ENCODE assay signal across 1 cellular context in the genomic region with DNA sequence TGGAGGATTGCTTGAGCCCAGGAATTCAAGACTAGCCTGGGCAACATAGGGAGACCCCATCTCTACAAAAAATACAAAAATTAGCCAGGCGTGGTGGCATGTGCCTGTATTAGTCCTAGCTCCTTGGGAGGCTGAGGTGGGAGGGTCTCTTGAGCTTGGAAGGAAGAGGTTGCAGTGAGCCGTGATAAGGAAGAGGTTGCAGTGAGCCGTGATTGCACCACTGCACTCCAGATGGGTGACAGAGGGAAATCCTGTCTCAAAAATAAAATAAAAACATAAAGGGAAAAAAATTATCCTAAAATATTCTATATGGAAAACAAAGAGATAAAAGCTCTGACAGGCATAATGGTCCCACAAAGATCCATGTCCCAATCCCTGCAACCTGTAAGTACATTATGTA.
TF ChIP-seq lines count a peak whose summit lies in the region.

No MANE protein-coding gene starts in this region.

TF ChIP-seq in SK-N-SH treated with all-trans-retinoic acid at 6 μM for 48 hours, 23 proteins besides CTCF, POLR2A, EP300 and RAD21 (continued from another document):
- TF ChIP-seq, protein P1, sequence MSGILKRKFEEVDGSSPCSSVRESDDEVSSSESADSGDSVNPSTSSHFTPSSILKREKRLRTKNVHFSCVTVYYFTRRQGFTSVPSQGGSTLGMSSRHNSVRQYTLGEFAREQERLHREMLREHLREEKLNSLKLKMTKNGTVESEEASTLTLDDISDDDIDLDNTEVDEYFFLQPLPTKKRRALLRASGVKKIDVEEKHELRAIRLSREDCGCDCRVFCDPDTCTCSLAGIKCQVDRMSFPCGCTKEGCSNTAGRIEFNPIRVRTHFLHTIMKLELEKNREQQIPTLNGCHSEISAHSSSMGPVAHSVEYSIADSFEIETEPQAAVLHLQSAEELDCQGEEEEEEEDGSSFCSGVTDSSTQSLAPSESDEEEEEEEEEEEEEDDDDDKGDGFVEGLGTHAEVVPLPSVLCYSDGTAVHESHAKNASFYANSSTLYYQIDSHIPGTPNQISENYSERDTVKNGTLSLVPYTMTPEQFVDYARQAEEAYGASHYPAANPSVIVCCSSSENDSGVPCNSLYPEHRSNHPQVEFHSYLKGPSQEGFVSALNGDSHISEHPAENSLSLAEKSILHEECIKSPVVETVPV (CRISPR knock-in tag; IDR thresholded peaks at IDR 0.05) = no peak
- TF ChIP-seq CREB5 (CRISPR knock-in tag; IDR thresholded peaks at IDR 0.05; ENCODE audit: low read depth) = no peak
- no peak for TF ChIP-seq TOX (CRISPR knock-in tag; IDR thresholded peaks at IDR 0.05; ENCODE audit: borderline replicate concordance)
